Comparison of ENCODE assay signal across 1 cellular context in the genomic region with DNA sequence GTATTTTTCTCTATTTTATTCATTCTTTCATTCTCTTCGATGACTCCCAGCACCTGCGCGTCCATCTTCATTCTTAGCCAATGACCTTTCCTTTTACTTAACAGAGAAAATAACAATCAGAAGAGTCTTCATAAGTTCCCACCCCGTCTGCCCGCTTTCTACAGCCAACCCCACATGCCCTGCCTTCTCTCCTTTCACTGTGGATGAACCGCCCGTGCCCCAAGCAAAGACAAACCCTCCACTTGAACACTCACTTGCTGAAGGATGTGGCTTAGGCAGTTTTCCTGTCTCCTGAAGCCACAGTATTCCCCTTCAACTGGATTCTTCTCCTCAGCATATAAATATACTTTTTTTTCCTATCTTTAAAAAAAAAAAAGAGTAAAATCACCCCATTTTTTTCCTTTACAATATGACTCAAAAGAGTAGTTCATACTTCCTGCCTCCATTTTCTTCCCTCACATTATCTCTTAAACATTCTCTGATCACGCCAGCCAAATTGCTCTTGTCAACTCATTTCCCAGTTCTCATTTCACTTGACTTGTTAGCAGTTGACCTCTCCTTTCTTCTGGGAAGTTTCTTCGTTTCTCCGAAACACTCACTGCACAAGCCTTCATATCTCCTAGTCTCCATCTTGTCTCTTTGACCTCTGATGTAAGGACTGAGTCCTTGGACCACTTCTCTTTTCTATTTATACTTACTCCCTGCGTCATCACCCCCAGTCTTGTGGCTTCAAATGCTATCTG.
TF ChIP-seq lines count a peak whose summit lies in the region.

No MANE protein-coding gene starts in this region.

TF ChIP-seq in GM12878, 131 proteins besides CTCF, POLR2A, EP300 and RAD21 (continued from another document and continues in another):
- TF ChIP-seq, protein P1, sequence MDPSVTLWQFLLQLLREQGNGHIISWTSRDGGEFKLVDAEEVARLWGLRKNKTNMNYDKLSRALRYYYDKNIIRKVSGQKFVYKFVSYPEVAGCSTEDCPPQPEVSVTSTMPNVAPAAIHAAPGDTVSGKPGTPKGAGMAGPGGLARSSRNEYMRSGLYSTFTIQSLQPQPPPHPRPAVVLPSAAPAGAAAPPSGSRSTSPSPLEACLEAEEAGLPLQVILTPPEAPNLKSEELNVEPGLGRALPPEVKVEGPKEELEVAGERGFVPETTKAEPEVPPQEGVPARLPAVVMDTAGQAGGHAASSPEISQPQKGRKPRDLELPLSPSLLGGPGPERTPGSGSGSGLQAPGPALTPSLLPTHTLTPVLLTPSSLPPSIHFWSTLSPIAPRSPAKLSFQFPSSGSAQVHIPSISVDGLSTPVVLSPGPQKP (IDR thresholded peaks at IDR 0.05; ENCODE audit: low read depth, low read length), result no peak
- peak; percentile 89 for TF ChIP-seq MEF2B (IDR thresholded peaks at IDR 0.05; ENCODE audit: partially characterized antibody, poor library complexity, severe bottlenecking)
- TF ChIP-seq TARDBP (IDR thresholded peaks at IDR 0.05; ENCODE audit: borderline replicate concordance), result no peak
- TF ChIP-seq POU2F2 (IDR thresholded peaks at IDR 0.05; ENCODE audit: borderline replicate concordance, low read depth, low read length), result peak; percentile 81; the same call in 2 of the 3 replicates
- peak; percentile 14; the same call in 1 of the 2 replicates for TF ChIP-seq SREBF1 (IDR thresholded peaks at IDR 0.05; ENCODE audit: low read length)
- no peak for TF ChIP-seq RFX5 (IDR thresholded peaks at IDR 0.05; ENCODE audit: low read depth, low read length)
- TF ChIP-seq PML (IDR thresholded peaks at IDR 0.05; ENCODE audit: low read length), result peak; percentile 92
- TF ChIP-seq CBX5 (IDR thresholded peaks at IDR 0.05; ENCODE audit: low read depth), result peak; percentile 82; the same call in 1 of the 2 replicates
- TF ChIP-seq ZNF207 (IDR thresholded peaks at IDR 0.05; ENCODE audit: borderline replicate concordance), result peak; percentile 42; the same call in 1 of the 2 replicates
- peak; percentile 62; the same call in 1 of the 2 replicates for TF ChIP-seq PAX5 (IDR thresholded peaks at IDR 0.05; ENCODE audit: borderline replicate concordance, low read depth, low read length)
- peak; percentile 94 for TF ChIP-seq JUNB (IDR thresholded peaks at IDR 0.05)
- TF ChIP-seq STAT3 (IDR thresholded peaks at IDR 0.05; ENCODE audit: low read depth, low read length), result no peak
- TF ChIP-seq, protein P2, sequence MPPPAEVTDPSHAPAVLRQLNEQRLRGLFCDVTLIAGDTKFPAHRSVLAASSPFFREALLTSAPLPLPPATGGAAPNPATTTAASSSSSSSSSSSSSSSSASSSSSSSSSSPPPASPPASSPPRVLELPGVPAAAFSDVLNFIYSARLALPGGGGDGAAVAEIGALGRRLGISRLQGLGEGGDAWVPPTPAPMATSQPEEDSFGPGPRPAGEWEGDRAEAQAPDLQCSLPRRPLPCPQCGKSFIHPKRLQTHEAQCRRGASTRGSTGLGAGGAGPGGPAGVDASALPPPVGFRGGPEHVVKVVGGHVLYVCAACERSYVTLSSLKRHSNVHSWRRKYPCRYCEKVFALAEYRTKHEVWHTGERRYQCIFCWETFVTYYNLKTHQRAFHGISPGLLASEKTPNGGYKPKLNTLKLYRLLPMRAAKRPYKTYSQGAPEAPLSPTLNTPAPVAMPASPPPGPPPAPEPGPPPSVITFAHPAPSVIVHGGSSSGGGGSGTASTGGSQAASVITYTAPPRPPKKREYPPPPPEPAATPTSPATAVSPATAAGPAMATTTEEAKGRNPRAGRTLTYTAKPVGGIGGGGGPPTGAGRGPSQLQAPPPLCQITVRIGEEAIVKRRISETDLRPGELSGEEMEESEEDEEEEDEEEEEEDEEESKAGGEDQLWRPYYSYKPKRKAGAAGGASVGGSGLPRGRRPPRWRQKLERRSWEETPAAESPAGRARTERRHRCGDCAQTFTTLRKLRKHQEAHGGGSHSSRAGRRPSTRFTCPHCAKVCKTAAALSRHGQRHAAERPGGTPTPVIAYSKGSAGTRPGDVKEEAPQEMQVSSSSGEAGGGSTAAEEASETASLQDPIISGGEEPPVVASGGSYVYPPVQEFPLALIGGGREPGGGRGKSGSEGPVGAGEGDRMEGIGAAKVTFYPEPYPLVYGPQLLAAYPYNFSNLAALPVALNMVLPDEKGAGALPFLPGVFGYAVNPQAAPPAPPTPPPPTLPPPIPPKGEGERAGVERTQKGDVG (CRISPR knock-in tag; IDR thresholded peaks at IDR 0.05), result no peak
- TF ChIP-seq, protein P3, sequence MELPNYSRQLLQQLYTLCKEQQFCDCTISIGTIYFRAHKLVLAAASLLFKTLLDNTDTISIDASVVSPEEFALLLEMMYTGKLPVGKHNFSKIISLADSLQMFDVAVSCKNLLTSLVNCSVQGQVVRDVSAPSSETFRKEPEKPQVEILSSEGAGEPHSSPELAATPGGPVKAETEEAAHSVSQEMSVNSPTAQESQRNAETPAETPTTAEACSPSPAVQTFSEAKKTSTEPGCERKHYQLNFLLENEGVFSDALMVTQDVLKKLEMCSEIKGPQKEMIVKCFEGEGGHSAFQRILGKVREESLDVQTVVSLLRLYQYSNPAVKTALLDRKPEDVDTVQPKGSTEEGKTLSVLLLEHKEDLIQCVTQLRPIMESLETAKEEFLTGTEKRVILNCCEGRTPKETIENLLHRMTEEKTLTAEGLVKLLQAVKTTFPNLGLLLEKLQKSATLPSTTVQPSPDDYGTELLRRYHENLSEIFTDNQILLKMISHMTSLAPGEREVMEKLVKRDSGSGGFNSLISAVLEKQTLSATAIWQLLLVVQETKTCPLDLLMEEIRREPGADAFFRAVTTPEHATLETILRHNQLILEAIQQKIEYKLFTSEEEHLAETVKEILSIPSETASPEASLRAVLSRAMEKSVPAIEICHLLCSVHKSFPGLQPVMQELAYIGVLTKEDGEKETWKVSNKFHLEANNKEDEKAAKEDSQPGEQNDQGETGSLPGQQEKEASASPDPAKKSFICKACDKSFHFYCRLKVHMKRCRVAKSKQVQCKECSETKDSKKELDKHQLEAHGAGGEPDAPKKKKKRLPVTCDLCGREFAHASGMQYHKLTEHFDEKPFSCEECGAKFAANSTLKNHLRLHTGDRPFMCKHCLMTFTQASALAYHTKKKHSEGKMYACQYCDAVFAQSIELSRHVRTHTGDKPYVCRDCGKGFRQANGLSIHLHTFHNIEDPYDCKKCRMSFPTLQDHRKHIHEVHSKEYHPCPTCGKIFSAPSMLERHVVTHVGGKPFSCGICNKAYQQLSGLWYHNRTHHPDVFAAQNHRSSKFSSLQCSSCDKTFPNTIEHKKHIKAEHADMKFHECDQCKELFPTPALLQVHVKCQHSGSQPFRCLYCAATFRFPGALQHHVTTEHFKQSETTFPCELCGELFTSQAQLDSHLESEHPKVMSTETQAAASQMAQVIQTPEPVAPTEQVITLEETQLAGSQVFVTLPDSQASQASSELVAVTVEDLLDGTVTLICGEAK (IDR thresholded peaks at IDR 0.05; ENCODE audit: borderline replicate concordance), result no peak
- peak; percentile 94 for TF ChIP-seq NFIC (IDR thresholded peaks at IDR 0.05; ENCODE audit: low read depth, low read length)
- TF ChIP-seq CBFB (IDR thresholded peaks at IDR 0.05; ENCODE audit: low read depth), result peak; percentile 70; the same call in 1 of the 2 replicates
- no peak for TF ChIP-seq HDAC2 (IDR thresholded peaks at IDR 0.05)
- TF ChIP-seq CREB1 (IDR thresholded peaks at IDR 0.05; ENCODE audit: low read depth), result peak; percentile 90
- TF ChIP-seq, protein P4, sequence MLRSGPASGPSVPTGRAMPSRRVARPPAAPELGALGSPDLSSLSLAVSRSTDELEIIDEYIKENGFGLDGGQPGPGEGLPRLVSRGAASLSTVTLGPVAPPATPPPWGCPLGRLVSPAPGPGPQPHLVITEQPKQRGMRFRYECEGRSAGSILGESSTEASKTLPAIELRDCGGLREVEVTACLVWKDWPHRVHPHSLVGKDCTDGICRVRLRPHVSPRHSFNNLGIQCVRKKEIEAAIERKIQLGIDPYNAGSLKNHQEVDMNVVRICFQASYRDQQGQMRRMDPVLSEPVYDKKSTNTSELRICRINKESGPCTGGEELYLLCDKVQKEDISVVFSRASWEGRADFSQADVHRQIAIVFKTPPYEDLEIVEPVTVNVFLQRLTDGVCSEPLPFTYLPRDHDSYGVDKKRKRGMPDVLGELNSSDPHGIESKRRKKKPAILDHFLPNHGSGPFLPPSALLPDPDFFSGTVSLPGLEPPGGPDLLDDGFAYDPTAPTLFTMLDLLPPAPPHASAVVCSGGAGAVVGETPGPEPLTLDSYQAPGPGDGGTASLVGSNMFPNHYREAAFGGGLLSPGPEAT (IDR thresholded peaks at IDR 0.05; ENCODE audit: low read depth), result peak; percentile 86
- peak; percentile 60 for TF ChIP-seq EED (IDR thresholded peaks at IDR 0.05; ENCODE audit: low read depth)
- TF ChIP-seq NR2C2 (IDR thresholded peaks at IDR 0.05; ENCODE audit: borderline replicate concordance, control insufficient read depth, insufficient read length, low read depth), result no peak
- TF ChIP-seq PAX8 (IDR thresholded peaks at IDR 0.05), result peak; percentile 82
- TF ChIP-seq, protein P5, sequence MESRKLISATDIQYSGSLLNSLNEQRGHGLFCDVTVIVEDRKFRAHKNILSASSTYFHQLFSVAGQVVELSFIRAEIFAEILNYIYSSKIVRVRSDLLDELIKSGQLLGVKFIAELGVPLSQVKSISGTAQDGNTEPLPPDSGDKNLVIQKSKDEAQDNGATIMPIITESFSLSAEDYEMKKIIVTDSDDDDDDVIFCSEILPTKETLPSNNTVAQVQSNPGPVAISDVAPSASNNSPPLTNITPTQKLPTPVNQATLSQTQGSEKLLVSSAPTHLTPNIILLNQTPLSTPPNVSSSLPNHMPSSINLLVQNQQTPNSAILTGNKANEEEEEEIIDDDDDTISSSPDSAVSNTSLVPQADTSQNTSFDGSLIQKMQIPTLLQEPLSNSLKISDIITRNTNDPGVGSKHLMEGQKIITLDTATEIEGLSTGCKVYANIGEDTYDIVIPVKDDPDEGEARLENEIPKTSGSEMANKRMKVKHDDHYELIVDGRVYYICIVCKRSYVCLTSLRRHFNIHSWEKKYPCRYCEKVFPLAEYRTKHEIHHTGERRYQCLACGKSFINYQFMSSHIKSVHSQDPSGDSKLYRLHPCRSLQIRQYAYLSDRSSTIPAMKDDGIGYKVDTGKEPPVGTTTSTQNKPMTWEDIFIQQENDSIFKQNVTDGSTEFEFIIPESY (IDR thresholded peaks at IDR 0.05), result no peak
- TF ChIP-seq CHD1 (IDR thresholded peaks at IDR 0.05; ENCODE audit: low read depth, low read length), result no peak
- peak; percentile 74; the same call in 1 of the 2 replicates for TF ChIP-seq MTA3 (IDR thresholded peaks at IDR 0.05; ENCODE audit: borderline replicate concordance, low read length)
- TF ChIP-seq SMAD1 (IDR thresholded peaks at IDR 0.05; ENCODE audit: low read depth, partially characterized antibody), result peak; percentile 92
- no peak for TF ChIP-seq HCFC1 (IDR thresholded peaks at IDR 0.05; ENCODE audit: low read length)
- TF ChIP-seq, protein P6, sequence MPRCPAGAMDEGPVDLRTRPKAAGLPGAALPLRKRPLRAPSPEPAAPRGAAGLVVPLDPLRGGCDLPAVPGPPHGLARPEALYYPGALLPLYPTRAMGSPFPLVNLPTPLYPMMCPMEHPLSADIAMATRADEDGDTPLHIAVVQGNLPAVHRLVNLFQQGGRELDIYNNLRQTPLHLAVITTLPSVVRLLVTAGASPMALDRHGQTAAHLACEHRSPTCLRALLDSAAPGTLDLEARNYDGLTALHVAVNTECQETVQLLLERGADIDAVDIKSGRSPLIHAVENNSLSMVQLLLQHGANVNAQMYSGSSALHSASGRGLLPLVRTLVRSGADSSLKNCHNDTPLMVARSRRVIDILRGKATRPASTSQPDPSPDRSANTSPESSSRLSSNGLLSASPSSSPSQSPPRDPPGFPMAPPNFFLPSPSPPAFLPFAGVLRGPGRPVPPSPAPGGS (IDR thresholded peaks at IDR 0.05; ENCODE audit: borderline replicate concordance, insufficient read depth, low read depth, low read length, poor library complexity, severe bottlenecking), result peak; percentile 12
- TF ChIP-seq IRF4 (IDR thresholded peaks at IDR 0.05; ENCODE audit: low read depth, low read length), result peak; percentile 89
- peak; percentile 33; the same call in 1 of the 2 replicates for TF ChIP-seq ASH2L (IDR thresholded peaks at IDR 0.05; ENCODE audit: borderline replicate concordance, low read depth)
- TF ChIP-seq SP1 (IDR thresholded peaks at IDR 0.05; ENCODE audit: low read depth, low read length), result peak; percentile 32
- TF ChIP-seq HDAC6 (IDR thresholded peaks at IDR 0.05; ENCODE audit: unreplicated experiment), result no peak
- TF ChIP-seq SUZ12 (IDR thresholded peaks at IDR 0.05; ENCODE audit: unreplicated experiment), result no peak
- TF ChIP-seq, protein P7, sequence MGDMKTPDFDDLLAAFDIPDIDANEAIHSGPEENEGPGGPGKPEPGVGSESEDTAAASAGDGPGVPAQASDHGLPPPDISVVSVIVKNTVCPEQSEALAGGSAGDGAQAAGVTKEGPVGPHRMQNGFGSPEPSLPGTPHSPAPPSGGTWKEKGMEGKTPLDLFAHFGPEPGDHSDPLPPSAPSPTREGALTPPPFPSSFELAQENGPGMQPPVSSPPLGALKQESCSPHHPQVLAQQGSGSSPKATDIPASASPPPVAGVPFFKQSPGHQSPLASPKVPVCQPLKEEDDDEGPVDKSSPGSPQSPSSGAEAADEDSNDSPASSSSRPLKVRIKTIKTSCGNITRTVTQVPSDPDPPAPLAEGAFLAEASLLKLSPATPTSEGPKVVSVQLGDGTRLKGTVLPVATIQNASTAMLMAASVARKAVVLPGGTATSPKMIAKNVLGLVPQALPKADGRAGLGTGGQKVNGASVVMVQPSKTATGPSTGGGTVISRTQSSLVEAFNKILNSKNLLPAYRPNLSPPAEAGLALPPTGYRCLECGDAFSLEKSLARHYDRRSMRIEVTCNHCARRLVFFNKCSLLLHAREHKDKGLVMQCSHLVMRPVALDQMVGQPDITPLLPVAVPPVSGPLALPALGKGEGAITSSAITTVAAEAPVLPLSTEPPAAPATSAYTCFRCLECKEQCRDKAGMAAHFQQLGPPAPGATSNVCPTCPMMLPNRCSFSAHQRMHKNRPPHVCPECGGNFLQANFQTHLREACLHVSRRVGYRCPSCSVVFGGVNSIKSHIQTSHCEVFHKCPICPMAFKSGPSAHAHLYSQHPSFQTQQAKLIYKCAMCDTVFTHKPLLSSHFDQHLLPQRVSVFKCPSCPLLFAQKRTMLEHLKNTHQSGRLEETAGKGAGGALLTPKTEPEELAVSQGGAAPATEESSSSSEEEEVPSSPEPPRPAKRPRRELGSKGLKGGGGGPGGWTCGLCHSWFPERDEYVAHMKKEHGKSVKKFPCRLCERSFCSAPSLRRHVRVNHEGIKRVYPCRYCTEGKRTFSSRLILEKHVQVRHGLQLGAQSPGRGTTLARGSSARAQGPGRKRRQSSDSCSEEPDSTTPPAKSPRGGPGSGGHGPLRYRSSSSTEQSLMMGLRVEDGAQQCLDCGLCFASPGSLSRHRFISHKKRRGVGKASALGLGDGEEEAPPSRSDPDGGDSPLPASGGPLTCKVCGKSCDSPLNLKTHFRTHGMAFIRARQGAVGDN (IDR thresholded peaks at IDR 0.05), result peak; percentile 81
- TF ChIP-seq IKZF1 (conservative IDR thresholded peaks at IDR 0.05), result peak; percentile 81
- TF ChIP-seq, protein P8, sequence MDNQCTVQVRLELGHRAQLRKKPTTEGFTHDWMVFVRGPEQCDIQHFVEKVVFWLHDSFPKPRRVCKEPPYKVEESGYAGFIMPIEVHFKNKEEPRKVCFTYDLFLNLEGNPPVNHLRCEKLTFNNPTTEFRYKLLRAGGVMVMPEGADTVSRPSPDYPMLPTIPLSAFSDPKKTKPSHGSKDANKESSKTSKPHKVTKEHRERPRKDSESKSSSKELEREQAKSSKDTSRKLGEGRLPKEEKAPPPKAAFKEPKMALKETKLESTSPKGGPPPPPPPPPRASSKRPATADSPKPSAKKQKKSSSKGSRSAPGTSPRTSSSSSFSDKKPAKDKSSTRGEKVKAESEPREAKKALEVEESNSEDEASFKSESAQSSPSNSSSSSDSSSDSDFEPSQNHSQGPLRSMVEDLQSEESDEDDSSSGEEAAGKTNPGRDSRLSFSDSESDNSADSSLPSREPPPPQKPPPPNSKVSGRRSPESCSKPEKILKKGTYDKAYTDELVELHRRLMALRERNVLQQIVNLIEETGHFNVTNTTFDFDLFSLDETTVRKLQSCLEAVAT (IDR thresholded peaks at IDR 0.05), result peak; percentile 91
- no peak for TF ChIP-seq ZNF24 (IDR thresholded peaks at IDR 0.05)
- TF ChIP-seq RBBP5 (conservative IDR thresholded peaks at IDR 0.05), result no peak
- peak; percentile 94 for TF ChIP-seq POLR2AphosphoS5 (IDR thresholded peaks at IDR 0.05; ENCODE audit: low read length)
